ENCODE assay signal across 8 cellular contexts in genomic region chr11:47523491-47524199, GRCh38. TPM values are rescaled to one million over a fixed set of nuclear protein-coding genes. Genes with fewer than 3 reads are reported as not detected.
A peak's percentile ranks its signal among the peaks of the same experiment; 100 is the strongest.
DNase-seq lines count a peak whose midpoint lies in the region; ATAC-seq, FAIRE-seq and TF ChIP-seq lines count a peak whose summit lies in the region.

No MANE protein-coding gene starts in this region.

- H3K27ac ChIP-seq in esophagus muscularis mucosa (replicated peaks in 1 of 4) = peak overlapping the region; percentile 68 to 83 (median 80)

- peaks cover 69 to 99% (median 92%) of the 10 kb centered on the region in 4 donors for H3K4me1 ChIP-seq in esophagus muscularis mucosa

- H3K27me3 ChIP-seq in esophagus muscularis mucosa = no peaks in the 10 kb centered on the region

- H3K27ac Mint-ChIP-seq in activated CD8-positive, alpha-beta T cell treated with anti-CD3 and anti-CD28 coated beads for 36 hours = peak overlapping the region; percentile 82
- peak overlapping the region; percentile 86 to 97 (median 93) for H3K27ac Mint-ChIP-seq in naive thymus-derived CD8-positive, alpha-beta T cell

- no peak for TF ChIP-seq EP300 in esophagus muscularis mucosa (IDR thresholded peaks at IDR 0.05)

- TF ChIP-seq CTCF in activated CD8-positive, alpha-beta T cell treated with anti-CD3 and anti-CD28 coated beads for 36 hours (IDR thresholded peaks at IDR 0.05) = no peak
- no peak for TF ChIP-seq CTCF in esophagus muscularis mucosa (IDR thresholded peaks at IDR 0.05)

- 4% methylated on average over 3 of the region's 3 CpGs for WGBS in esophagus muscularis mucosa

- no peaks in the 10 kb centered on the region for H3K9me3 ChIP-seq in esophagus muscularis mucosa

- no peak for FAIRE-seq in HTR-8/SVneo (lab: Jason Lieb, UNC)

- intact Hi-C loops in activated CD8-positive, alpha-beta T cell treated with anti-CD3 and anti-CD28 coated beads for 36 hours (cut with micrococcal nuclease) = no loop called here
- intact Hi-C loops in esophagus muscularis mucosa (cut with DNase I) = no loop called here

- H3K4me1 Mint-ChIP-seq in activated CD8-positive, alpha-beta T cell treated with anti-CD3 and anti-CD28 coated beads for 36 hours (ENCODE audit: low read depth) = peaks cover 63% of the 10 kb centered on the region
- peaks cover 35 to 87% (median 70%) of the 10 kb centered on the region in 4 donors for H3K4me1 Mint-ChIP-seq in naive thymus-derived CD8-positive, alpha-beta T cell

- ATAC-seq in activated CD8-positive, alpha-beta T cell treated with anti-CD3 and anti-CD28 coated beads for 36 hours = peak; percentile 68
- peak; percentile 83 to 85 for ATAC-seq in naive thymus-derived CD8-positive, alpha-beta T cell

- H3K4me3 ChIP-seq in esophagus muscularis mucosa = peak overlapping the region; percentile 37 to 48 (median 45)

- POLR2A ChIA-PET in activated CD8-positive, alpha-beta T cell treated with anti-CD3 and anti-CD28 coated beads for 36 hours (lab: Charles Lee) = interaction anchor here (0.6 to 1.9 kb wide), 6 partner anchors 9 to 848 kb away, joined by 3 to 8 read pairs (median 4); no protein-coding TSS in a partner anchor
- POLR2A ChIA-PET in naive thymus-derived CD8-positive, alpha-beta T cell (lab: Charles Lee) = interaction anchor here (1.2 kb wide), 1 partner anchor 9 kb away, joined by 3 read pairs; no protein-coding TSS in a partner anchor

- no peaks in the 10 kb centered on the region for H3K27me3 Mint-ChIP-seq in activated CD8-positive, alpha-beta T cell treated with anti-CD3 and anti-CD28 coated beads for 36 hours
- no peaks in the 10 kb centered on the region for H3K27me3 Mint-ChIP-seq in naive thymus-derived CD8-positive, alpha-beta T cell

- H3K36me3 Mint-ChIP-seq in activated CD8-positive, alpha-beta T cell treated with anti-CD3 and anti-CD28 coated beads for 36 hours (ENCODE audit: low read depth) = no peaks in the 10 kb centered on the region
- H3K36me3 Mint-ChIP-seq in naive thymus-derived CD8-positive, alpha-beta T cell = peaks cover 0 to 31% (median 2%) of the 10 kb centered on the region in 3 donors

- H3K9me3 Mint-ChIP-seq in activated CD8-positive, alpha-beta T cell treated with anti-CD3 and anti-CD28 coated beads for 36 hours = no peaks in the 10 kb centered on the region
- no peaks in the 10 kb centered on the region for H3K9me3 Mint-ChIP-seq in naive thymus-derived CD8-positive, alpha-beta T cell

- H3K36me3 ChIP-seq in esophagus muscularis mucosa = no peaks in the 10 kb centered on the region

- TF ChIP-seq POLR2A in esophagus muscularis mucosa (IDR thresholded peaks at IDR 0.05; ENCODE audit: low read depth) = no peak

- DNase-seq in activated CD8-positive, alpha-beta memory T cell treated with anti-CD3 and anti-CD28 coated beads, Interleukin-2, amount 50 U/mL, for 4 hours = peak; percentile 42
- DNase-seq in activated CD8-positive, alpha-beta memory T cell treated with anti-CD3 and anti-CD28 coated beads, Interleukin-2, amount 50 U/mL, for 48 hours = no peak
- DNase-seq in HTR-8/SVneo (ENCODE audit: insufficient read length, low spot score) (peak; percentile 71), esophagus muscularis mucosa (ENCODE audit: extremely low spot score) (no peak), D341Med (ENCODE audit: low spot score) (no peak), ureter (ENCODE audit: low spot score) (no peak)
- peak; percentile 54 for DNase-seq in activated CD8-positive, alpha-beta T cell treated with anti-CD3 and anti-CD28 coated beads for 36 hours
- DNase-seq in naive thymus-derived CD8-positive, alpha-beta T cell = peak in 9 of 10 donors; percentile 22 to 69 (median 49)

- H3K4me3 Mint-ChIP-seq in activated CD8-positive, alpha-beta T cell treated with anti-CD3 and anti-CD28 coated beads for 36 hours = peak overlapping the region; percentile 36
- peak overlapping the region; percentile 43 to 87 (median 73) for H3K4me3 Mint-ChIP-seq in naive thymus-derived CD8-positive, alpha-beta T cell

- CTCF ChIA-PET in activated CD8-positive, alpha-beta T cell treated with anti-CD3 and anti-CD28 coated beads for 36 hours (lab: Charles Lee) = interaction anchor here (0.9 to 1.2 kb wide), 4 partner anchors 8 to 41 kb away, joined by 3 to 6 read pairs (median 3); no protein-coding TSS in a partner anchor

RNA-seq across cellular contexts. Expression of gene CELF1, which starts 29.3 kb away (rescaled TPM):
- total RNA-seq in activated CD8-positive, alpha-beta T cell treated with anti-CD3 and anti-CD28 coated beads for 36 hours = 100 to 1,000 TPM; 120 to 122 TPM
- total RNA-seq in esophagus muscularis mucosa (100 to 1,000 TPM in 2 of 4 donors, 10 to 100 TPM in 2; 69.6 to 151 (median 99.3) TPM), ureter (149 TPM)
- 100 to 1,000 TPM; 133 to 138 TPM for total RNA-seq in naive thymus-derived CD8-positive, alpha-beta T cell
- 10 to 100 TPM; 45.3 to 79.3 (median 55.3) TPM for polyA plus RNA-seq in naive thymus-derived CD8-positive, alpha-beta T cell

RNA-seq across cellular contexts. Expression of gene PTPMT1, which starts 41.8 kb away (rescaled TPM):
- total RNA-seq in activated CD8-positive, alpha-beta T cell treated with anti-CD3 and anti-CD28 coated beads for 36 hours = 10 to 100 TPM; 44.1 to 46.7 TPM
- total RNA-seq in esophagus muscularis mucosa (10 to 100 TPM; 63.0 to 96.4 (median 79.6) TPM), ureter (26.8 TPM)
- 10 to 100 TPM; 19.1 to 22.2 TPM for total RNA-seq in naive thymus-derived CD8-positive, alpha-beta T cell
- 10 to 100 TPM; 58.7 to 73.3 (median 71.0) TPM for polyA plus RNA-seq in naive thymus-derived CD8-positive, alpha-beta T cell

RNA-seq across cellular contexts. Expression of gene KBTBD4, which starts 55.1 kb away (rescaled TPM):
- total RNA-seq in activated CD8-positive, alpha-beta T cell treated with anti-CD3 and anti-CD28 coated beads for 36 hours = 10 to 100 TPM; 15.4 to 16.3 TPM
- total RNA-seq in esophagus muscularis mucosa (10 to 100 TPM; 18.7 to 31.2 (median 24.8) TPM), ureter (17.5 TPM)
- 10 to 100 TPM; 26.1 to 29.1 TPM for total RNA-seq in naive thymus-derived CD8-positive, alpha-beta T cell
- 10 to 100 TPM; 44.3 to 45.1 (median 44.3) TPM for polyA plus RNA-seq in naive thymus-derived CD8-positive, alpha-beta T cell

RNA-seq across cellular contexts. Expression of gene NDUFS3, which starts 55.2 kb away (rescaled TPM):
- total RNA-seq in activated CD8-positive, alpha-beta T cell treated with anti-CD3 and anti-CD28 coated beads for 36 hours = 100 to 1,000 TPM; 129 to 138 TPM
- 10 to 100 TPM; 53.5 to 76.7 (median 72.0) TPM for total RNA-seq in esophagus muscularis mucosa
- 100 to 1,000 TPM; 100 to 106 TPM for total RNA-seq in naive thymus-derived CD8-positive, alpha-beta T cell
- polyA plus RNA-seq in naive thymus-derived CD8-positive, alpha-beta T cell = 100 to 1,000 TPM in 2 of 3 donors, 10 to 100 TPM in 1; 92.0 to 109 (median 101) TPM
- 95.5 TPM for total RNA-seq in ureter

Comparison
In these comparisons a context has a peak if more than half of its experiments do, and no peak if none do; other contexts are left out.
1. DNase-seq: peak in activated CD8-positive, alpha-beta memory T cell treated with anti-CD3 and anti-CD28 coated beads, Interleukin-2, amount 50 U/mL, for 4 hours (single experiment), HTR-8/SVneo (single experiment), activated CD8-positive, alpha-beta T cell treated with anti-CD3 and anti-CD28 coated beads for 36 hours (single experiment) and naive thymus-derived CD8-positive, alpha-beta T cell (9 of 10); none in activated CD8-positive, alpha-beta memory T cell treated with anti-CD3 and anti-CD28 coated beads, Interleukin-2, amount 50 U/mL, for 48 hours (single experiment), esophagus muscularis mucosa (single experiment), D341Med (single experiment) and ureter (single experiment).